24 cellular contexts compared by ENCODE assay signal in genomic region chr7:84317536-84317935, GRCh38.
"Had no signal": no experiment of that assay in that cellular context is flagged by ENCODE, and none has a peak within 500 bp of the region (broad histone marks: within the 10 kb centered on the region; RNA-seq: fewer than 3 reads in every experiment).

No MANE protein-coding gene starts in this region.

- H3K9me3 ChIP-seq: adrenal gland, esophagus muscularis mucosa, gastrocnemius medialis, heart right ventricle, suprapubic skin, transverse colon had no signal

- H3K9ac ChIP-seq: neural progenitor cell had no signal

- DNase-seq: activated CD4-positive, alpha-beta T cell treated with anti-CD3 and anti-CD28 coated beads, Interleukin-2, amount 50 U/mL, for 1 hour; activated CD4-positive, CD25-positive, alpha-beta regulatory T cell treated with anti-CD3 and anti-CD28 coated beads, Interleukin-2, amount 50 U/mL, for 72 hours; activated CD8-positive, alpha-beta memory T cell treated with anti-CD3 and anti-CD28 coated beads for 24 hours; activated CD8-positive, alpha-beta memory T cell treated with anti-CD3 and anti-CD28 coated beads, Interleukin-2, amount 50 U/mL, for 48 hours; activated effector memory CD4-positive, alpha-beta T cell treated with anti-CD3 and anti-CD28 coated beads, Interleukin-2, amount 50 U/mL, for 16 hours; activated naive CD4-positive, alpha-beta T cell treated with anti-CD3 and anti-CD28 coated beads, Interleukin-2, amount 50 U/mL, for 16 hours; activated T-cell treated with anti-CD3 and anti-CD28 coated beads, Interleukin-2, amount 50 U/mL, for 72 hours; adrenal gland; cerebellar nuclear complex; cortex of kidney; effector CD8-positive, alpha-beta T cell; gastrocnemius medialis; heart right ventricle; left lung; mammary epithelial cell; naive thymus-derived CD4-positive, alpha-beta T cell; stimulated activated naive CD8-positive, alpha-beta T cell treated with anti-CD3 and anti-CD28 coated beads, Interleukin-15, Interleukin-2, amounts not matched to agents 100 U/mL and 50 U/mL, for 24 hours; transverse colon had no signal

- H3K36me3 ChIP-seq: adrenal gland, esophagus muscularis mucosa, gastrocnemius medialis, heart right ventricle, left lung, neural progenitor cell, suprapubic skin, transverse colon had no signal

- H3K4me3 ChIP-seq: adrenal gland, gastrocnemius medialis, heart right ventricle, left lung, neural progenitor cell, suprapubic skin had no signal

- H2AFZ ChIP-seq: neural progenitor cell had no signal

- FAIRE-seq: bronchial epithelial cell, endothelial cell of umbilical vein had no signal

- H3K4me1 ChIP-seq: adrenal gland, esophagus muscularis mucosa, gastrocnemius medialis, heart right ventricle, left lung, neural progenitor cell, suprapubic skin had no signal

- H3K27me3 ChIP-seq: adrenal gland, esophagus muscularis mucosa, gastrocnemius medialis, heart right ventricle, left lung, neural progenitor cell, suprapubic skin, transverse colon had no signal

- H3K4me2 ChIP-seq: neural progenitor cell had no signal

- H3K27ac ChIP-seq: adrenal gland, gastrocnemius medialis, heart right ventricle, left lung, neural progenitor cell, suprapubic skin, VCaP had no signal
